ENCODE assay signal across 16 cellular contexts in the genomic region with DNA sequence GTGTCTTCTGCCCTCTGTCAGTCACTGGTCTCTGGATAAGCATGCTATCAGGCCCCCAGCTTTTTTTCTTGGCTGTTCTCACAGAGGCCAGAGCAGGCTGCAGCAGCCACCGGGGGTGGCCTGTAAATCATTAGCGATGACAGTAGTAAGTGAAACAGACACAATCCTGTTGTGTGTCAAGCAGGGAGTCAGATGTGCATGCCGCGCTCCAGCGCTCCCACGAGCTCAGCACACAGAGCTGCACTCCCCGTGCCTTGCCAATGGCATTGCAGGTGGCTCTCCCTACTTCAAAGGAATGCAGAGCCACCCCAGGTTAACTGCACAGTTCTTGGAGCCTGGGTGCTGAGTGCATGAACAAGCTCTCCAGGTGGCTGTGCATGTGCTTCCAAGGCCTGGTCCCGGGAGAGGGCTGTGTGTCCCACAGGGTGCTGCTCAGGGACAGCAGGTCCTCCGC.
DNase-seq lines count a peak whose midpoint lies in the region; ATAC-seq and TF ChIP-seq lines count a peak whose summit lies in the region.
"Had no signal": no experiment of that assay in that cellular context is flagged by ENCODE, and none has a peak within 500 bp of the region (broad histone marks: within the 10 kb centered on the region; RNA-seq: fewer than 3 reads in every experiment).

No MANE protein-coding gene starts in this region.

- no peaks in the 10 kb centered on the region for H3K79me2 ChIP-seq in neural cell (replicated peaks; ENCODE audit: insufficient read depth, low read length)

- no peak overlapping the region for H3K9ac ChIP-seq in neural cell (ENCODE audit: low read length)

- H3K4me3 ChIP-seq in heart left ventricle (no peak overlapping the region), neural cell (ENCODE audit: low read length) (peak overlapping the region; percentile 8)
- H3K4me3 ChIP-seq: colonic mucosa, stomach had no signal

- H2AFZ ChIP-seq in neural cell (ENCODE audit: low read depth, low read length): no peak overlapping the region

- H3K4me2 ChIP-seq in neural cell (ENCODE audit: low read length): no peak overlapping the region

- H3K9me3 ChIP-seq in heart left ventricle (peaks cover 0 to 4% (median 0%) of the 10 kb centered on the region in 12 donors), neural cell (ENCODE audit: low read length) (no peaks in the 10 kb centered on the region)
- H3K9me3 ChIP-seq: colonic mucosa had no signal

- ATAC-seq in heart left ventricle (peak; percentile 95 to 96 (median 96)), HG02678 (IDR thresholded peaks at IDR 0.05; ENCODE audit: unreplicated experiment) (no peak)
- ATAC-seq: T-cell had no signal

- no peak for TF ChIP-seq POLR2A in heart left ventricle (IDR thresholded peaks at IDR 0.05)

- intact Hi-C loops in heart left ventricle (cut with DNase I): no loop called here

- TF ChIP-seq CTCF in heart left ventricle (IDR thresholded peaks at IDR 0.05) (no peak), neural cell (IDR thresholded peaks at IDR 0.05; ENCODE audit: poor library complexity, severe bottlenecking) (peak; percentile 26)

- DNase-seq in DMS79 treated with DMSO at 0.1 percent for 48 hours (lab: John Stamatoyannopoulos, UW) (peak; percentile 44), NCI-H1092 (lab: John Stamatoyannopoulos, UW) (peak; percentile 18), heart left ventricle (peak in 3 of 5 donors; percentile 36 to 75 (median 58)), NOMO-1 (lab: John Stamatoyannopoulos, UW; ENCODE audit: unreplicated experiment in 2 of 2) (no peak), MV-4-11 (lab: John Stamatoyannopoulos, UW) (no peak)
- DNase-seq: activated gamma-delta T cell; CD8-positive, alpha-beta memory T cell; colonic mucosa; H9; NCI-H146; NCI-H510A treated with DMSO at 0.1 percent for 48 hours; stimulated activated CD4-positive, alpha-beta T cell treated with anti-CD3 and anti-CD28 coated beads, Interleukin-4, amount 100 ng/mL, for 4 hours; stomach; T-cell had no signal

- H3K4me1 ChIP-seq in heart left ventricle: peaks cover 0 to 21% (median 0%) of the 10 kb centered on the region in 12 donors
- H3K4me1 ChIP-seq: colonic mucosa, stomach had no signal

- no peaks in the 10 kb centered on the region for H4K20me1 ChIP-seq in neural cell (ENCODE audit: insufficient read depth)

- H3K27me3 ChIP-seq in heart left ventricle: no peaks in the 10 kb centered on the region
- H3K27me3 ChIP-seq in neural cell (ENCODE audit: insufficient read depth, low read depth, low read length): no peaks in the 10 kb centered on the region
- H3K27me3 ChIP-seq: colonic mucosa had no signal

- H3K9me2 ChIP-seq in neural cell (ENCODE audit: insufficient read depth, low read length): no peaks in the 10 kb centered on the region

- H3K27ac ChIP-seq in heart left ventricle: peak overlapping the region in 3 of 12 donors; percentile 4 to 66 (median 43)
- no peak overlapping the region for H3K27ac ChIP-seq in neural cell (ENCODE audit: low read length)
- H3K27ac ChIP-seq: colonic mucosa, stomach had no signal

- no peaks in the 10 kb centered on the region for H3K36me3 ChIP-seq in heart left ventricle
- no peaks in the 10 kb centered on the region for H3K36me3 ChIP-seq in neural cell (ENCODE audit: insufficient read depth, low read length)
- H3K36me3 ChIP-seq: colonic mucosa, stomach had no signal

- H3F3A ChIP-seq in neural cell (ENCODE audit: insufficient read depth, low read length, poor library complexity, severe bottlenecking): no peaks in the 10 kb centered on the region

- TF ChIP-seq EP300 in neural cell (conservative IDR thresholded peaks at IDR 0.05; ENCODE audit: poor library complexity, severe bottlenecking): no peak

- WGBS in heart left ventricle, 4 donors: 10 to 26% (median 18%) methylated on average over 8 to 9 of the region's 9 CpGs

- peak; percentile 33 for TF ChIP-seq RAD21 in neural cell (conservative IDR thresholded peaks at IDR 0.05)

TF ChIP-seq in neural cell, 6 proteins besides CTCF, POLR2A, EP300 and RAD21:
- TF ChIP-seq SMC3 (conservative IDR thresholded peaks at IDR 0.05; ENCODE audit: poor library complexity) (no peak), EZH2 (IDR thresholded peaks at IDR 0.05; ENCODE audit: borderline replicate concordance, insufficient read depth, low read length, poor library complexity, severe bottlenecking) (no peak), MXI1 (conservative IDR thresholded peaks at IDR 0.05; ENCODE audit: poor library complexity, severe bottlenecking) (no peak), POLR2AphosphoS5 (IDR thresholded peaks at IDR 0.05) (peak; percentile 25)
TF ChIP-seq in neural cell: peak in this region for 1.

Comparison
In these comparisons a context has a peak if more than half of its experiments do, and no peak if none do; other contexts are left out.
1. DNase-seq: peak in DMS79 treated with DMSO at 0.1 percent for 48 hours (single experiment), NCI-H1092 (single experiment) and heart left ventricle (3 of 5); none in NOMO-1 (0 of 2) and MV-4-11 (single experiment).